ENCODE assay signal across 33 cellular contexts in the genomic region with DNA sequence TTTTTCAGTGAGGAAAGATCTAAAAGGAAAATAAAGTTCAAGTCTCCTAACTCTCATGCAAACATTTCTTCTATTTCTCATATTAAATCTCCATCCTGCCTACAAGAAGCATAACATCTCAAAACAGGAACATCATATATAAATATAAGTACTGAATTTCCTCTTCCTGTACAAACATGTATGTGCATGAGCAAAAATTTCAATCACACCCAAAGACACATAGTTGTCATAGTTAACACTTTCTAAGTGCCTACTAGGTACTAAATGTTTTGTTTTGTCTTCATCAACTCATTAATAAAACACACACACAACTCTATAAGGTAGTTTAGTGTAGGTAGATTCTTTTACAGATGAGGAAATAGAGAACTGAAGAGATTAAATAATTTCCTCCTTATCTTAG.
"Had no signal": no experiment of that assay in that cellular context is flagged by ENCODE, and none has a peak within 500 bp of the region (broad histone marks: within the 10 kb centered on the region; RNA-seq: fewer than 3 reads in every experiment).

No MANE protein-coding gene starts in this region.

- H3K4me1 ChIP-seq: colonic mucosa, gastroesophageal sphincter had no signal

- H3K27me3 ChIP-seq: brain microvascular endothelial cell, cardiac muscle cell, colonic mucosa, gastroesophageal sphincter had no signal

- H3K4me3 ChIP-seq: cardiac muscle cell, colonic mucosa, esophagus squamous epithelium, gastroesophageal sphincter had no signal

- H3K4me1 Mint-ChIP-seq: activated B cell treated with CpG ODN at 0.5 μM for 24 hours; activated T-helper 17 cell treated with anti-CD3 and anti-CD28 coated beads, Interleukin-2, amount 50 U/mL, for 72 hours; T-helper 17 cell had no signal

- H3K9me3 ChIP-seq: colonic mucosa, esophagus squamous epithelium, gastroesophageal sphincter had no signal

- H3K27ac ChIP-seq: brain microvascular endothelial cell, cardiac muscle cell, colonic mucosa, esophagus squamous epithelium, gastroesophageal sphincter, WERI-Rb-1 had no signal

- FAIRE-seq: astrocyte, endometrium, endothelial cell of umbilical vein had no signal

- H3K27ac Mint-ChIP-seq: activated B cell treated with CpG ODN at 0.5 μM for 24 hours; activated CD8-positive, alpha-beta T cell treated with anti-CD3 and anti-CD28 coated beads for 36 hours; activated naive CD8-positive, alpha-beta T cell; activated T-helper 17 cell treated with anti-CD3 and anti-CD28 coated beads, Interleukin-2, amount 50 U/mL, for 72 hours; T-helper 17 cell; T-helper 2 cell treated with Interferon-gamma antibody and Interleukin-4, amounts not matched to agents 5 μg/mL and 100 μg/mL, for 36 hours had no signal

- H3K27me3 Mint-ChIP-seq: activated B cell treated with CpG ODN at 0.5 μM for 24 hours; activated CD8-positive, alpha-beta T cell treated with anti-CD3 and anti-CD28 coated beads for 36 hours; activated T-helper 17 cell treated with anti-CD3 and anti-CD28 coated beads, Interleukin-2, amount 50 U/mL, for 72 hours; T-helper 17 cell had no signal

- H3K36me3 Mint-ChIP-seq: activated naive CD8-positive, alpha-beta T cell had no signal

- DNase-seq: activated B cell treated with CpG ODN at 0.5 μM for 24 hours; activated CD4-positive, alpha-beta T cell treated with anti-CD3 and anti-CD28 coated beads for 48 hours; activated CD4-positive, alpha-beta T cell treated with anti-CD3 and anti-CD28 coated beads, Interleukin-2, amount 50 U/mL, for 1 hour; activated CD4-positive, alpha-beta T cell treated with anti-CD3 and anti-CD28 coated beads, Interleukin-2, amount 50 U/mL, for 48 hours; activated CD8-positive, alpha-beta memory T cell treated with anti-CD3 and anti-CD28 coated beads for 24 hours; activated CD8-positive, alpha-beta T cell treated with anti-CD3 and anti-CD28 coated beads for 36 hours; activated effector memory CD4-positive, alpha-beta T cell treated with Interleukin-2 at 50 U/mL for 16 hours; activated gamma-delta T cell treated with Interleukin-2 at 50 U/mL for 16 hours; activated naive CD4-positive, alpha-beta T cell treated with anti-CD3 and anti-CD28 coated beads, Interleukin-2, amount 50 U/mL, for 16 hours; activated naive CD4-positive, alpha-beta T cell treated with Interleukin-2 at 50 U/mL for 16 hours; activated T-cell treated with anti-CD3 and anti-CD28 coated beads, Interleukin-2, amount 50 U/mL, for 4 hours; amniotic stem cell; anterior cingulate cortex; brain microvascular endothelial cell; central memory CD4-positive, alpha-beta T cell; cerebellar nuclear complex; colonic mucosa; effector CD8-positive, alpha-beta T cell; erythroblast; esophagus squamous epithelium; foreskin melanocyte; T-helper 1 cell; T-helper 17 cell; T1000; WERI-Rb-1 had no signal

- H3K4me3 Mint-ChIP-seq: activated B cell treated with CpG ODN at 0.5 μM for 24 hours; activated CD8-positive, alpha-beta T cell treated with anti-CD3 and anti-CD28 coated beads for 36 hours; activated naive CD8-positive, alpha-beta T cell; activated T-cell treated with anti-CD3 and anti-CD28 coated beads, Interleukin-2, amount 50 U/mL, for 4 hours; activated T-helper 17 cell treated with anti-CD3 and anti-CD28 coated beads, Interleukin-2, amount 50 U/mL, for 72 hours; T-helper 17 cell; T-helper 2 cell treated with Interferon-gamma antibody and Interleukin-4, amounts not matched to agents 5 μg/mL and 100 μg/mL, for 36 hours had no signal

- H3K36me3 ChIP-seq: brain microvascular endothelial cell, cardiac muscle cell, colonic mucosa, esophagus squamous epithelium, gastroesophageal sphincter, WERI-Rb-1 had no signal

- H3K9me3 Mint-ChIP-seq: activated B cell treated with CpG ODN at 0.5 μM for 24 hours; activated CD8-positive, alpha-beta T cell treated with anti-CD3 and anti-CD28 coated beads for 36 hours; T-helper 2 cell treated with Interferon-gamma antibody and Interleukin-4, amounts not matched to agents 5 μg/mL and 100 μg/mL, for 36 hours had no signal
